ENCODE assay signal across 11 cellular contexts in the genomic region with DNA sequence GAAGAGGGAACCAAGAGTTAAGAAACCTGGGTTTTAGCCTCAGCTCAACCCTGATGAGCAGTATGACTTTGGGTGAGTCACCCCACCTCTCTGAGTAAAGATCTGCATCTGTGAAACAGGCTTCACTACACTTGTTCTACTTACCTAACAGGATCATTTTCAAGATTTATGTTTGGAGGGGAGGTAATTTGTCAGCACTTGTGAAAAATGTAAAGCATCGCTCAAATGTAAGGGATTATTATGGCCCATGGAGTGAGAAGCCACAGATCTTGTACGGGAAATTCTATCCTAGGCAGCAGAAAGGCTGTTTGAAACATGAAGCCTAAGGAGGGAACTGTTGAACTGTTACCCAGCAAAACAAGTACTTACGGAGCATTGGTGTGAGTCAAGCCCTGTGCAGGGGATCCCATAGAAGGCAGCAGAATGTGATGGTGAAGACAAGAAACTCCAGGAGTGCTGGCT.
DNase-seq lines count a peak whose midpoint lies in the region; ATAC-seq, FAIRE-seq and TF ChIP-seq lines count a peak whose summit lies in the region.
"Had no signal": no experiment of that assay in that cellular context is flagged by ENCODE, and none has a peak within 500 bp of the region (broad histone marks: within the 10 kb centered on the region; RNA-seq: fewer than 3 reads in every experiment).

No MANE protein-coding gene starts in this region.

- no peaks in the 10 kb centered on the region for H4K20me1 ChIP-seq in SK-N-SH (ENCODE audit: insufficient read depth)
- H4K20me1 ChIP-seq in HepG2 (ENCODE audit: insufficient read depth, low read length): no peaks in the 10 kb centered on the region

- no peaks in the 10 kb centered on the region for H3K9me3 Mint-ChIP-seq in activated CD8-positive, alpha-beta T cell treated with anti-CD3 and anti-CD28 coated beads for 36 hours

- H3K9me3 ChIP-seq in cardiac muscle cell (ENCODE audit: low read depth) (no peaks in the 10 kb centered on the region), SK-N-SH (no peaks in the 10 kb centered on the region), HepG2 (ENCODE audit: low read length) (no peaks in the 10 kb centered on the region)

- H3K36me3 Mint-ChIP-seq in activated CD8-positive, alpha-beta T cell treated with anti-CD3 and anti-CD28 coated beads for 36 hours (ENCODE audit: low read depth): no peaks in the 10 kb centered on the region

- peak in 1 of 2 donors; percentile 36 for DNase-seq in cardiac muscle cell (ENCODE audit: low read depth in 1 of 2, low spot score in 1 of 2)
- no peak for DNase-seq in Right ventricle myocardium superior
- DNase-seq in SK-N-SH: no peak
- peak; percentile 61 to 81 for DNase-seq in foreskin keratinocyte
- no peak for DNase-seq in HepG2 (ENCODE audit: low spot score)
- no peak for DNase-seq in HK-2 (ENCODE audit: unreplicated experiment)
- DNase-seq in activated CD8-positive, alpha-beta T cell treated with anti-CD3 and anti-CD28 coated beads for 36 hours: no peak
- DNase-seq in lower leg skin (ENCODE audit: low spot score in 2 of 2): no peak
- DNase-seq: activated CD4-positive, CD25-positive, alpha-beta regulatory T cell treated with anti-CD3 and anti-CD28 coated beads, Interleukin-2, amount 50 U/mL, for 72 hours; activated naive CD4-positive, alpha-beta T cell treated with anti-CD3 and anti-CD28 coated beads, Interleukin-2, amount 50 U/mL, for 16 hours had no signal

- no peaks in the 10 kb centered on the region for H3K27me3 Mint-ChIP-seq in activated CD8-positive, alpha-beta T cell treated with anti-CD3 and anti-CD28 coated beads for 36 hours

- H3K27ac ChIP-seq in cardiac muscle cell (peak overlapping the region; percentile 67), SK-N-SH (ENCODE audit: low read depth in 2 of 2, low read length in 1 of 2) (peak overlapping the region; percentile 57 to 93), foreskin keratinocyte (no peak overlapping the region), HepG2 (ENCODE audit: extremely low read length, insufficient read depth, low read length) (no peak overlapping the region)

- H3K36me3 ChIP-seq in cardiac muscle cell: no peaks in the 10 kb centered on the region
- no peaks in the 10 kb centered on the region for H3K36me3 ChIP-seq in SK-N-SH (replicated peaks in 1 of 2; ENCODE audit: control insufficient read depth in 1 of 2, insufficient read depth in 2 of 2, low read length in 1 of 2)
- H3K36me3 ChIP-seq in HepG2 (replicated peaks in 1 of 2; ENCODE audit: control insufficient read depth in 1 of 2, insufficient read depth in 2 of 2, low read length in 2 of 2): no peaks in the 10 kb centered on the region

- H3K79me2 ChIP-seq in SK-N-SH (ENCODE audit: insufficient read depth) (no peaks in the 10 kb centered on the region), HepG2 (ENCODE audit: insufficient read depth, low read length) (no peaks in the 10 kb centered on the region)

- intact Hi-C loops in Right ventricle myocardium superior (cut with DNase I) (no loop called here), HepG2 (cut with micrococcal nuclease; ENCODE audit: unreplicated experiment) (no loop called here), lower leg skin (cut with DNase I; ENCODE audit: low total_unique reads) (no loop called here)
- intact Hi-C loops in activated CD8-positive, alpha-beta T cell treated with anti-CD3 and anti-CD28 coated beads for 36 hours (cut with micrococcal nuclease): no loop called here

- TF ChIP-seq POLR2A in HepG2 (IDR thresholded peaks at IDR 0.05; ENCODE audit: insufficient read depth in 1 of 2, low read depth in 2 of 2, low read length in 2 of 2): no peak
- no peak for TF ChIP-seq POLR2A in lower leg skin (IDR thresholded peaks at IDR 0.05)

- no peak for FAIRE-seq in HepG2 (lab: Jason Lieb, UNC)

- peak overlapping the region; percentile 26 for H3K4me2 ChIP-seq in SK-N-SH
- H3K4me2 ChIP-seq in HepG2 (ENCODE audit: low read depth, low read length): no peak overlapping the region

- H3K4me1 ChIP-seq in cardiac muscle cell (ENCODE audit: low read depth): peaks cover 35% of the 10 kb centered on the region
- H3K4me1 ChIP-seq in SK-N-SH (ENCODE audit: control insufficient read depth in 1 of 2, insufficient read depth in 2 of 2, low read depth in 1 of 2, low read length in 1 of 2): peaks cover 17 to 49% of the 10 kb centered on the region in 2 experiments
- H3K4me1 ChIP-seq in foreskin keratinocyte: peaks cover 7% of the 10 kb centered on the region
- no peaks in the 10 kb centered on the region for H3K4me1 ChIP-seq in HepG2 (ENCODE audit: insufficient read depth, low read length)

- H3K9ac ChIP-seq in SK-N-SH: no peak overlapping the region
- no peak overlapping the region for H3K9ac ChIP-seq in HepG2 (ENCODE audit: insufficient read depth, low read depth, low read length)

- peaks cover 15% of the 10 kb centered on the region for H3F3A ChIP-seq in SK-N-SH (replicated peaks; ENCODE audit: insufficient read depth)

- POLR2A ChIA-PET in SK-N-SH (lab: Yijun Ruan, JAX): no interaction called here
- POLR2A ChIA-PET in HepG2 (lab: Yijun Ruan, JAX): no interaction called here
- POLR2A ChIA-PET in activated CD8-positive, alpha-beta T cell treated with anti-CD3 and anti-CD28 coated beads for 36 hours (lab: Charles Lee): interaction anchor here (1.3 kb wide), 1 partner anchor 20 kb away, joined by 4 read pairs; no protein-coding TSS in a partner anchor

- H3K9me2 ChIP-seq in SK-N-SH: no peaks in the 10 kb centered on the region

- TF ChIP-seq RAD21 in SK-N-SH (IDR thresholded peaks at IDR 0.05; ENCODE audit: low read length) (no peak), HepG2 (CRISPR knock-in tag; IDR thresholded peaks at IDR 0.05) (no peak)

- no TSS peak for BruUV-seq in HepG2 (replicated peaks; lab: Mats Ljungman, UMichigan)

- TF ChIP-seq EP300 in SK-N-SH (IDR thresholded peaks at IDR 0.05; ENCODE audit: borderline replicate concordance in 1 of 2, low read depth in 1 of 2, low read length in 1 of 2) (peak in 1 of 2 experiments; percentile 51; a peak in 1 of 4 replicates), HepG2 (IDR thresholded peaks at IDR 0.05; ENCODE audit: low read depth in 2 of 2, low read length in 2 of 2) (no peak), HepG2 (CRISPR knock-in tag; IDR thresholded peaks at IDR 0.05; ENCODE audit: borderline replicate concordance) (no peak)

- 26% methylated on average over 3 of the region's 3 CpGs for WGBS in SK-N-SH (ENCODE audit: low lambda C conversion rate)
- 68% methylated on average over 3 of the region's 3 CpGs for WGBS in HepG2 (ENCODE audit: low lambda C conversion rate)
- 85 to 89% methylated on average over 3 of the region's 3 CpGs for WGBS in lower leg skin, 2 donors

- ATAC-seq in Right ventricle myocardium superior (ENCODE audit: poor library complexity): no peak
- ATAC-seq in foreskin keratinocyte: peak; percentile 95
- ATAC-seq in HepG2: no peak
- no peak for ATAC-seq in activated CD8-positive, alpha-beta T cell treated with anti-CD3 and anti-CD28 coated beads for 36 hours

- no peaks in the 10 kb centered on the region for H3K27me3 ChIP-seq in cardiac muscle cell
- no peaks in the 10 kb centered on the region for H3K27me3 ChIP-seq in SK-N-SH (ENCODE audit: insufficient read depth)
- peaks cover 4% of the 10 kb centered on the region for H3K27me3 ChIP-seq in foreskin keratinocyte
- H3K27me3 ChIP-seq in HepG2 (ENCODE audit: control insufficient read depth in 1 of 2, insufficient read depth in 2 of 2, low read length in 2 of 2): 0 out of 5 replicates have a peak, but pooled peaks cover 1 to 3% of the 10 kb centered on the region in 2 experiments

- in situ Hi-C loops in HepG2 (cut with HindIII; ENCODE audit: extremely low pct_ligation_motif_present, low pct_unique_long_range_greater_than_20kb): no loop called here

- H3K4me3 ChIP-seq in cardiac muscle cell (no peak overlapping the region), SK-N-SH (ENCODE audit: low read depth in 2 of 2, low read length in 1 of 2) (no peak overlapping the region), HepG2 (replicated peaks in 1 of 3; ENCODE audit: insufficient read depth in 1 of 3, low read depth in 2 of 3, low read length in 3 of 3) (no peak overlapping the region), lower leg skin (ENCODE audit: low read depth, poor library complexity, severe bottlenecking) (no peak overlapping the region)
- H3K4me3 ChIP-seq: lung had no signal

- no peak overlapping the region for H3K4me3 Mint-ChIP-seq in activated CD8-positive, alpha-beta T cell treated with anti-CD3 and anti-CD28 coated beads for 36 hours

- H3K27ac Mint-ChIP-seq in activated CD8-positive, alpha-beta T cell treated with anti-CD3 and anti-CD28 coated beads for 36 hours: no peak overlapping the region

- H3K4me1 Mint-ChIP-seq in activated CD8-positive, alpha-beta T cell treated with anti-CD3 and anti-CD28 coated beads for 36 hours (ENCODE audit: low read depth): no peaks in the 10 kb centered on the region

- TF ChIP-seq CTCF in cardiac muscle cell (IDR thresholded peaks at IDR 0.05; ENCODE audit: low read depth, low read length): no peak
- TF ChIP-seq CTCF in SK-N-SH (IDR thresholded peaks at IDR 0.05): no peak
- TF ChIP-seq CTCF in foreskin keratinocyte (conservative IDR thresholded peaks at IDR 0.05): no peak
- TF ChIP-seq CTCF in HepG2 (CRISPR knock-in tag; IDR thresholded peaks at IDR 0.05): no peak
- no peak for TF ChIP-seq CTCF in activated CD8-positive, alpha-beta T cell treated with anti-CD3 and anti-CD28 coated beads for 36 hours (IDR thresholded peaks at IDR 0.05)
- no peak for TF ChIP-seq CTCF in lower leg skin (IDR thresholded peaks at IDR 0.05)

- H2AFZ ChIP-seq in SK-N-SH (ENCODE audit: low read depth): no peak overlapping the region
- H2AFZ ChIP-seq in HepG2 (ENCODE audit: low read length): no peak overlapping the region

- CTCF ChIA-PET in SK-N-SH (lab: Yijun Ruan, JAX) (interaction anchor here (0.6 to 2.6 kb wide), 4 partner anchors 9 to 185 kb away, joined by 3 to 11 read pairs (median 3); no protein-coding TSS in a partner anchor), HepG2 (lab: Yijun Ruan, JAX; ENCODE audit: low intra/inter-chr PET ratio, low total read pairs) (no interaction called here)
- CTCF ChIA-PET in activated CD8-positive, alpha-beta T cell treated with anti-CD3 and anti-CD28 coated beads for 36 hours (lab: Charles Lee): no interaction called here

TF ChIP-seq in SK-N-SH, 30 proteins besides CTCF, POLR2A, EP300 and RAD21 (continues in another document):
- TF ChIP-seq CHD2 (IDR thresholded peaks at IDR 0.05; ENCODE audit: low read length, partially characterized antibody): no peak
- no peak for TF ChIP-seq GABPA (IDR thresholded peaks at IDR 0.05; ENCODE audit: low read depth)

Comparison
In these comparisons a context has a peak if more than half of its experiments do, and no peak if none do; other contexts are left out.
1. DNase-seq: peak in foreskin keratinocyte (2 of 2); none in Right ventricle myocardium superior (single experiment), SK-N-SH (single experiment), HepG2 (single experiment), HK-2 (single experiment), activated CD8-positive, alpha-beta T cell treated with anti-CD3 and anti-CD28 coated beads for 36 hours (single experiment) and lower leg skin (0 of 2).
2. H3K27ac ChIP-seq: peak in cardiac muscle cell (single experiment) and SK-N-SH (2 of 2); none in foreskin keratinocyte (single experiment) and HepG2 (single experiment).